ENCODE assay signal across 20 cellular contexts in genomic region chr7:3569643-3570042, GRCh38.
"Had no signal": no experiment of that assay in that cellular context is flagged by ENCODE, and none has a peak within 500 bp of the region (broad histone marks: within the 10 kb centered on the region; RNA-seq: fewer than 3 reads in every experiment).

No MANE protein-coding gene starts in this region.

- H3K9me3 Mint-ChIP-seq: activated CD8-positive, alpha-beta T cell treated with anti-CD3 and anti-CD28 coated beads for 36 hours; activated naive CD4-positive, alpha-beta T cell treated with anti-CD3 and anti-CD28 coated beads, Interleukin-2, amount 10 ng/mL, durations not matched to agents 7 days and 5 days; activated naive CD8-positive, alpha-beta T cell treated with anti-CD3 and anti-CD28 coated beads for 36 hours; activated T-helper 2 cell treated with anti-CD3 and anti-CD28 coated beads, Interferon-gamma antibody, Interleukin-2, Interleukin-4, amounts not matched to agents 10 μg/mL and 5 μg/mL and 100 μg/mL, durations not matched to agents 14 hours and 24 hours and 36 hours; T-helper 1 cell treated with Interleukin-12 subunit alpha and Interleukin-12 subunit beta and Interleukin-4 antibody, amounts not matched to agents 30 μg/mL and 1 μg/mL, for 36 hours had no signal

- H3K36me3 Mint-ChIP-seq: activated naive CD4-positive, alpha-beta T cell treated with anti-CD3 and anti-CD28 coated beads, Interleukin-2, amount 10 ng/mL, durations not matched to agents 7 days and 5 days; activated naive CD8-positive, alpha-beta T cell treated with anti-CD3 and anti-CD28 coated beads for 36 hours had no signal

- DNase-seq: activated CD4-positive, alpha-beta T cell treated with anti-CD3 and anti-CD28 coated beads for 4 hours; activated CD8-positive, alpha-beta memory T cell treated with anti-CD3 and anti-CD28 coated beads, Interleukin-2, amount 50 U/mL, for 4 hours; activated CD8-positive, alpha-beta T cell treated with anti-CD3 and anti-CD28 coated beads for 36 hours; activated gamma-delta T cell treated with Interleukin-2 at 50 U/mL for 16 hours; activated naive CD4-positive, alpha-beta T cell treated with anti-CD3 and anti-CD28 coated beads, Interleukin-2, amount 10 ng/mL, durations not matched to agents 7 days and 5 days; activated naive CD8-positive, alpha-beta T cell treated with anti-CD3 and anti-CD28 coated beads for 36 hours; activated T-cell treated with anti-CD3 and anti-CD28 coated beads, Interleukin-2, amount 50 U/mL, for 72 hours; brain microvascular endothelial cell; Karpas-422; MM.1S; NCI-H1694; NCI-H2029; NCI-H446; NCI-H524; NCI-H82; Right ventricle myocardium superior had no signal

- ATAC-seq: activated CD4-positive, CD25-positive, alpha-beta regulatory T cell treated with anti-CD3 and anti-CD28 coated beads, Interleukin-2, amount 50 U/mL, for 24 hours; activated CD8-positive, alpha-beta T cell treated with anti-CD3 and anti-CD28 coated beads for 36 hours; activated T-cell treated with anti-CD3 and anti-CD28 coated beads, Interleukin-2, amount 50 U/mL, for 72 hours; K562 had no signal

- H3K27me3 Mint-ChIP-seq: activated CD8-positive, alpha-beta T cell treated with anti-CD3 and anti-CD28 coated beads for 36 hours; activated naive CD4-positive, alpha-beta T cell treated with anti-CD3 and anti-CD28 coated beads, Interleukin-2, amount 10 ng/mL, durations not matched to agents 7 days and 5 days; activated naive CD8-positive, alpha-beta T cell treated with anti-CD3 and anti-CD28 coated beads for 36 hours had no signal

- H3K4me3 Mint-ChIP-seq: activated CD8-positive, alpha-beta T cell treated with anti-CD3 and anti-CD28 coated beads for 36 hours; activated naive CD4-positive, alpha-beta T cell treated with anti-CD3 and anti-CD28 coated beads, Interleukin-2, amount 10 ng/mL, durations not matched to agents 7 days and 5 days; activated naive CD8-positive, alpha-beta T cell treated with anti-CD3 and anti-CD28 coated beads for 36 hours; activated T-cell treated with anti-CD3 and anti-CD28 coated beads, Interleukin-2, amount 50 U/mL, for 72 hours; T-helper 1 cell treated with Interleukin-12 subunit alpha and Interleukin-12 subunit beta and Interleukin-4 antibody, amounts not matched to agents 30 μg/mL and 1 μg/mL, for 36 hours had no signal

- H3K27ac Mint-ChIP-seq: activated CD8-positive, alpha-beta T cell treated with anti-CD3 and anti-CD28 coated beads for 36 hours; activated naive CD4-positive, alpha-beta T cell treated with anti-CD3 and anti-CD28 coated beads, Interleukin-2, amount 10 ng/mL, durations not matched to agents 7 days and 5 days; activated naive CD8-positive, alpha-beta T cell treated with anti-CD3 and anti-CD28 coated beads for 36 hours; activated T-cell treated with anti-CD3 and anti-CD28 coated beads, Interleukin-2, amount 50 U/mL, for 72 hours; activated T-helper 2 cell treated with anti-CD3 and anti-CD28 coated beads, Interferon-gamma antibody, Interleukin-2, Interleukin-4, amounts not matched to agents 10 μg/mL and 5 μg/mL and 100 μg/mL, durations not matched to agents 14 hours and 24 hours and 36 hours; T-helper 1 cell treated with Interleukin-12 subunit alpha and Interleukin-12 subunit beta and Interleukin-4 antibody, amounts not matched to agents 30 μg/mL and 1 μg/mL, for 36 hours had no signal
